Comparison of ENCODE assay signal across 14 cellular contexts in the genomic region with DNA sequence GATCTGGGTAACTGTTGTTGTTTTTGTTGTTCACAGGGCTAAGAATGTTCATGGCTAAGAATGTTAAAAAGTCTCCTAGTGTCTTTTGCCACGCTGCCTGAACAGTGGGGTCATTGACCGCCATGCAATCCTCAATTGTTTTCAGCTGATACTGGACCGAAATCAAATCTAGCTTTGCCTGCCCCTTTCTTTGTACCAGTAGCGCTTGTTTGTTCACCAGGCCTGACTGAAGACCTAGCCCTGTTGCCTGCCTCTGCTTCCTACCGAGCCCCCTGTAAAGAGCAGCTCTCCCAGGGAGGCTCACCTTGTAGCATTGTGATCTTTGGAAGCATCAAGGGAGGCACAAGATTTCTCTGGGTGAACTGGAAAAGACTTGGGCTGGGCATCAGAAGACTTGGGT. TPM values are rescaled to one million over a fixed set of nuclear protein-coding genes. Genes with fewer than 3 reads are reported as not detected.
DNase-seq lines count a peak whose midpoint lies in the region; ATAC-seq and TF ChIP-seq lines count a peak whose summit lies in the region.
"Had no signal": no experiment of that assay in that cellular context is flagged by ENCODE, and none has a peak within 500 bp of the region (broad histone marks: within the 10 kb centered on the region; RNA-seq: fewer than 3 reads in every experiment).

No MANE protein-coding gene starts in this region.

- TF ChIP-seq CTCF in body of pancreas (IDR thresholded peaks at IDR 0.05): no peak

- peaks cover 30 to 43% (median 37%) of the 10 kb centered on the region in 4 donors for H3K4me1 Mint-ChIP-seq in CD4-positive, alpha-beta memory T cell
- H3K4me1 Mint-ChIP-seq in T-helper 17 cell: peaks cover 24% of the 10 kb centered on the region

- no peak for TF ChIP-seq POLR2A in body of pancreas (IDR thresholded peaks at IDR 0.05)

- H3K9me3 ChIP-seq in CD4-positive, alpha-beta memory T cell (ENCODE audit: control insufficient read depth in 1 of 2, low read length in 2 of 2): no peaks in the 10 kb centered on the region
- H3K9me3 ChIP-seq in T-helper 17 cell (ENCODE audit: control insufficient read depth, low read length, poor library complexity, severe bottlenecking) (no peaks in the 10 kb centered on the region), body of pancreas (no peaks in the 10 kb centered on the region)
- H3K9me3 ChIP-seq: right atrium auricular region had no signal

- H3K27ac ChIP-seq in CD4-positive, alpha-beta memory T cell (ENCODE audit: low read depth, low read length): no peak overlapping the region
- no peak overlapping the region for H3K27ac ChIP-seq in body of pancreas
- H3K27ac ChIP-seq: C4-2B, right atrium auricular region had no signal

- CTCF ChIA-PET in CD4-positive, alpha-beta memory T cell (lab: Charles Lee; ENCODE audit: partially characterized antibody): no interaction called here

- peak overlapping the region in 1 of 8 donors; percentile 32 for H3K4me3 Mint-ChIP-seq in CD4-positive, alpha-beta memory T cell
- H3K4me3 Mint-ChIP-seq in T-helper 17 cell: no peak overlapping the region

- no peak for DNase-seq in CD4-positive, alpha-beta memory T cell
- DNase-seq in T-helper 17 cell (no peak), head of caudate nucleus (peak; percentile 8 to 89 (median 70)), occipital lobe (lab: John Stamatoyannopoulos, UW) (peak; percentile 44), COLO668 (lab: John Stamatoyannopoulos, UW; ENCODE audit: unreplicated experiment) (no peak), body of pancreas (no peak), hepatic stellate cell (ENCODE audit: low spot score) (no peak)
- DNase-seq: activated T-cell treated with anti-CD3 and anti-CD28 coated beads, Interleukin-2, amount 50 U/mL, for 1 hour; GOT3; kidney glomerular epithelial cell; NCI-H2029 had no signal

- H3K36me3 ChIP-seq in CD4-positive, alpha-beta memory T cell (ENCODE audit: insufficient read depth, low read length): peaks cover 6% of the 10 kb centered on the region
- H3K36me3 ChIP-seq in body of pancreas (replicated peaks in 1 of 2; ENCODE audit: insufficient read depth in 1 of 2, low read depth in 2 of 2): no peaks in the 10 kb centered on the region

- no peaks in the 10 kb centered on the region for H3K9me3 Mint-ChIP-seq in CD4-positive, alpha-beta memory T cell

- 62 to 72% methylated on average over 5 of the region's 5 CpGs for WGBS in body of pancreas, 2 donors

- intact Hi-C loops in CD4-positive, alpha-beta memory T cell (cut with micrococcal nuclease): no loop called here
- intact Hi-C loops in head of caudate nucleus (cut with DNase I) (no loop called here), body of pancreas (cut with DNase I) (no loop called here)

- H3K4me3 ChIP-seq in CD4-positive, alpha-beta memory T cell (ENCODE audit: low read length in 2 of 2): no peak overlapping the region
- H3K4me3 ChIP-seq in body of pancreas: no peak overlapping the region
- H3K4me3 ChIP-seq: right atrium auricular region had no signal

- no peaks in the 10 kb centered on the region for H3K27me3 Mint-ChIP-seq in CD4-positive, alpha-beta memory T cell
- H3K27me3 Mint-ChIP-seq in T-helper 17 cell: no peaks in the 10 kb centered on the region

- POLR2A ChIA-PET in CD4-positive, alpha-beta memory T cell (lab: Charles Lee; ENCODE audit: partially characterized antibody): no interaction called here

- peaks cover 15% of the 10 kb centered on the region for H3K4me1 ChIP-seq in CD4-positive, alpha-beta memory T cell (ENCODE audit: insufficient read depth, low read length)
- H3K4me1 ChIP-seq in body of pancreas: peaks cover 6% of the 10 kb centered on the region

- no peaks in the 10 kb centered on the region for H3K27me3 ChIP-seq in CD4-positive, alpha-beta memory T cell (ENCODE audit: insufficient read depth, low read length)
- H3K27me3 ChIP-seq in body of pancreas: no peaks in the 10 kb centered on the region
- H3K27me3 ChIP-seq: right atrium auricular region had no signal

- peaks cover 5 to 26% of the 10 kb centered on the region in 2 donors for H3K36me3 Mint-ChIP-seq in CD4-positive, alpha-beta memory T cell
- H3K36me3 Mint-ChIP-seq in T-helper 17 cell (ENCODE audit: low read depth): no peaks in the 10 kb centered on the region

- ATAC-seq in T-helper 17 cell (no peak), body of pancreas (no peak), HG02938 (IDR thresholded peaks at IDR 0.05; ENCODE audit: unreplicated experiment) (no peak)

- H3K27ac Mint-ChIP-seq in CD4-positive, alpha-beta memory T cell: peak overlapping the region; percentile 29 to 81 (median 49)
- peak overlapping the region; percentile 60 for H3K27ac Mint-ChIP-seq in T-helper 17 cell

RNA-seq across cellular contexts. Expression of a gene that starts 6.7 kb away (rescaled TPM):
- 10 to 100 TPM; 47.4 to 51.7 TPM for total RNA-seq in CD4-positive, alpha-beta memory T cell
- polyA plus RNA-seq in CD4-positive, alpha-beta memory T cell: 10 to 100 TPM; 36.0 to 36.2 TPM
- total RNA-seq in T-helper 17 cell (10 to 100 TPM; 31.6 to 32.1 TPM), occipital lobe (76.4 TPM), body of pancreas (10 to 100 TPM; 14.2 to 21.8 TPM)

Comparison
In these comparisons a context has a peak if more than half of its experiments do, and no peak if none do; other contexts are left out.
1. DNase-seq: peak in head of caudate nucleus (42 of 42) and occipital lobe (single experiment); none in CD4-positive, alpha-beta memory T cell (0 of 5), T-helper 17 cell (0 of 3), COLO668 (single experiment), body of pancreas (0 of 4) and hepatic stellate cell (single experiment).